ENCODE assay signal across 19 cellular contexts in the genomic region with DNA sequence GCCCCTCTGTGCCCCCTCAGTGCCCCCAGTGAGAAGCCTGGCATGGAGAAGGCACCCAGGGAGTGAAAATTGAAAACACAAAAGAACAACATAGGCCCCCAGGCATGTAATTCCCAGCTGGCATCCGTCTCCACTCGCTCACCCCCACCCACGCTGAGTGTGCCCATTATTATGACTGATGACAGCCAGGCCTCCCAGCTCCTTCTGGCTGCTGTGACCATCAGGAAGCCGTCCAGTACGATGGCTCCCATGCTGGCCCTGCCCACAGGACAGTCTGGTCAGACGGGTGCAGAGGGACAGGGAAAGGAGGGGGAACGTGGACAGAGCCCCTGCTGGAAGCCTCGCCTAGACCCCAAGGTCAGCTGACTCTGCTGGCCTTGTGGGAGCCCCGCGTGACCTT. TPM values are rescaled to one million over a fixed set of nuclear protein-coding genes. Genes with fewer than 3 reads are reported as not detected.
DNase-seq lines count a peak whose midpoint lies in the region; ATAC-seq and TF ChIP-seq lines count a peak whose summit lies in the region.
"Had no signal": no experiment of that assay in that cellular context is flagged by ENCODE, and none has a peak within 500 bp of the region (broad histone marks: within the 10 kb centered on the region; RNA-seq: fewer than 3 reads in every experiment).

No MANE protein-coding gene starts in this region.

- H3K9me3 Mint-ChIP-seq in brain (peaks cover 0 to 3% (median 0%) of the 10 kb centered on the region in 5 experiments), HFFc6 (no peaks in the 10 kb centered on the region)
- H3K9me3 Mint-ChIP-seq: CD4-positive, CD25-positive, alpha-beta regulatory T cell; CD8-positive, alpha-beta T cell had no signal

- no peak overlapping the region for H4K8ac ChIP-seq in mesenchymal stem cell (ENCODE audit: low read length)

- H3K36me3 Mint-ChIP-seq in brain (no peaks in the 10 kb centered on the region), HFFc6 (ENCODE audit: low read depth) (no peaks in the 10 kb centered on the region)
- H3K36me3 Mint-ChIP-seq: CD4-positive, CD25-positive, alpha-beta regulatory T cell; CD8-positive, alpha-beta T cell had no signal

- H3K36me3 ChIP-seq in SK-N-SH (replicated peaks in 1 of 2; ENCODE audit: control insufficient read depth in 1 of 2, insufficient read depth in 2 of 2, low read length in 1 of 2), result no peaks in the 10 kb centered on the region
- H3K36me3 ChIP-seq in mesenchymal stem cell (ENCODE audit: control insufficient read depth in 1 of 2, insufficient read depth in 2 of 2, low read depth in 1 of 2, low read length in 2 of 2), result peaks cover 0 to 62% of the 10 kb centered on the region in 2 experiments
- H3K36me3 ChIP-seq: BLaER1, HAP-1 had no signal

- CTCF ChIA-PET in SK-N-SH (lab: Yijun Ruan, JAX), result interaction anchor here (0.5 to 3.1 kb wide), 8 partner anchors 10 to 195 kb away, joined by 3 to 16 read pairs (median 4); no protein-coding TSS in a partner anchor

- H3K4me3 Mint-ChIP-seq in brain (no peak overlapping the region), HFFc6 (no peak overlapping the region)
- H3K4me3 Mint-ChIP-seq: B cell; CD4-positive, CD25-positive, alpha-beta regulatory T cell; CD8-positive, alpha-beta T cell had no signal

- DNase-seq in SK-N-SH (peak; percentile 70), mesenchymal stem cell (no peak), HFFc6 (no peak), epidermal melanocyte (ENCODE audit: insufficient read length, low spot score) (no peak)
- DNase-seq: Caco-2; CD4-positive, CD25-positive, alpha-beta regulatory T cell; CD8-positive, alpha-beta T cell; DMS153; DND-41; GM23248 had no signal

- H3K4me1 Mint-ChIP-seq in brain, result peaks cover 81% of the 10 kb centered on the region
- H3K4me1 Mint-ChIP-seq in HFFc6 (ENCODE audit: low read depth), result no peaks in the 10 kb centered on the region
- H3K4me1 Mint-ChIP-seq: B cell; CD4-positive, CD25-positive, alpha-beta regulatory T cell had no signal

- ATAC-seq in SK-N-SH treated with all-trans-retinoic acid at 6 μM for 48 hours, result no peak
- ATAC-seq in HG02938 (IDR thresholded peaks at IDR 0.05; ENCODE audit: unreplicated experiment), result no peak
- no peak for ATAC-seq in HG03175 (IDR thresholded peaks at IDR 0.05; ENCODE audit: unreplicated experiment)
- ATAC-seq: CD8-positive, alpha-beta T cell had no signal

- no peaks in the 10 kb centered on the region for H3K27me3 ChIP-seq in SK-N-SH (ENCODE audit: insufficient read depth)
- peaks cover 0 to 51% of the 10 kb centered on the region in 2 experiments for H3K27me3 ChIP-seq in mesenchymal stem cell (ENCODE audit: control insufficient read depth in 1 of 2, insufficient read depth in 1 of 2, low read length in 2 of 2)
- H3K27me3 ChIP-seq: BLaER1 had no signal

- H3K23ac ChIP-seq in mesenchymal stem cell (ENCODE audit: low read length in 2 of 2), result no peak overlapping the region

- no peak overlapping the region for H2BK120ac ChIP-seq in mesenchymal stem cell (ENCODE audit: low read depth, low read length)

- no peaks in the 10 kb centered on the region for H3K79me2 ChIP-seq in SK-N-SH (ENCODE audit: insufficient read depth)

- WGBS in SK-N-SH (ENCODE audit: low lambda C conversion rate), result 51% methylated on average over 10 of the region's 10 CpGs
- 79% methylated on average over 10 of the region's 10 CpGs for WGBS in mesenchymal stem cell

- no peak for TF ChIP-seq RAD21 in SK-N-SH (IDR thresholded peaks at IDR 0.05; ENCODE audit: low read length)

- POLR2A ChIA-PET in SK-N-SH (lab: Yijun Ruan, JAX), result no interaction called here

- H3K27ac ChIP-seq in SK-N-SH (ENCODE audit: low read depth in 2 of 2, low read length in 1 of 2) (no peak overlapping the region), mesenchymal stem cell (ENCODE audit: low read length, poor library complexity, severe bottlenecking) (no peak overlapping the region)
- H3K27ac ChIP-seq: 22Rv1, BLaER1, C4-2B, GM23248 had no signal

- peak overlapping the region in 3 of 5 experiments; percentile 38 to 77 (median 39) for H3K27ac Mint-ChIP-seq in brain
- H3K27ac Mint-ChIP-seq in HFFc6, result no peak overlapping the region
- H3K27ac Mint-ChIP-seq: B cell; CD4-positive, CD25-positive, alpha-beta regulatory T cell; CD8-positive, alpha-beta T cell had no signal

- no peaks in the 10 kb centered on the region for H3F3A ChIP-seq in SK-N-SH (replicated peaks; ENCODE audit: insufficient read depth)

- no peak overlapping the region for H2BK5ac ChIP-seq in mesenchymal stem cell (ENCODE audit: low read depth, low read length, poor library complexity, severe bottlenecking)

- TF ChIP-seq CTCF in SK-N-SH (IDR thresholded peaks at IDR 0.05) (no peak), brain (conservative IDR thresholded peaks at IDR 0.05) (no peak), HFFc6 (IDR thresholded peaks at IDR 0.05) (no peak)

- H3K9me3 ChIP-seq in SK-N-SH (no peaks in the 10 kb centered on the region), mesenchymal stem cell (ENCODE audit: control insufficient read depth, low read length) (no peaks in the 10 kb centered on the region)
- H3K9me3 ChIP-seq: BLaER1, Caco-2, HAP-1 had no signal

- H3K79me1 ChIP-seq in mesenchymal stem cell (replicated peaks; ENCODE audit: low read length, poor library complexity, severe bottlenecking), result peaks cover 49% of the 10 kb centered on the region

- H3K18ac ChIP-seq in mesenchymal stem cell (ENCODE audit: low read depth in 1 of 2, low read length in 2 of 2), result no peak overlapping the region

- peaks cover 0 to 19% of the 10 kb centered on the region in 2 experiments; a peak in 1 of 4 replicates for H3K4me1 ChIP-seq in SK-N-SH (ENCODE audit: control insufficient read depth in 1 of 2, insufficient read depth in 2 of 2, low read depth in 1 of 2, low read length in 1 of 2)
- peaks cover 31% of the 10 kb centered on the region for H3K4me1 ChIP-seq in mesenchymal stem cell (ENCODE audit: control insufficient read depth, insufficient read depth, low read depth, low read length)

- H3K4me3 ChIP-seq in SK-N-SH (ENCODE audit: low read depth in 2 of 2, low read length in 1 of 2) (no peak overlapping the region), mesenchymal stem cell (ENCODE audit: insufficient read depth in 1 of 2, low read depth in 1 of 2, low read length in 2 of 2) (no peak overlapping the region)
- H3K4me3 ChIP-seq: BLaER1, GM23248, HAP-1 had no signal

- no peak overlapping the region for H2AK5ac ChIP-seq in mesenchymal stem cell (ENCODE audit: low read length, severe bottlenecking)

- H4K20me1 ChIP-seq in SK-N-SH (ENCODE audit: insufficient read depth), result no peaks in the 10 kb centered on the region

- peak overlapping the region; percentile 32 for H4K91ac ChIP-seq in mesenchymal stem cell (ENCODE audit: low read length)

- H2AFZ ChIP-seq in SK-N-SH (ENCODE audit: low read depth), result no peak overlapping the region
- H2AFZ ChIP-seq in mesenchymal stem cell (ENCODE audit: low read depth, low read length), result no peak overlapping the region
- H2AFZ ChIP-seq: GM23248 had no signal

- no peak overlapping the region for H3K4ac ChIP-seq in mesenchymal stem cell (ENCODE audit: low read depth in 1 of 2, low read length in 2 of 2)

- no peaks in the 10 kb centered on the region for H3K9me2 ChIP-seq in SK-N-SH

- peak overlapping the region in 1 of 2 experiments; percentile 61 for H3K14ac ChIP-seq in mesenchymal stem cell (ENCODE audit: low read length in 2 of 2)

- H2BK15ac ChIP-seq in mesenchymal stem cell (ENCODE audit: low read depth, poor library complexity, severe bottlenecking), result no peak overlapping the region

- TF ChIP-seq EP300 in SK-N-SH (IDR thresholded peaks at IDR 0.05; ENCODE audit: borderline replicate concordance in 1 of 2, low read depth in 1 of 2, low read length in 1 of 2), result no peak

- H3K4me2 ChIP-seq in SK-N-SH, result no peak overlapping the region
- no peak overlapping the region for H3K4me2 ChIP-seq in mesenchymal stem cell (ENCODE audit: low read length, poor library complexity, severe bottlenecking)

- H3K9ac ChIP-seq in SK-N-SH (no peak overlapping the region), mesenchymal stem cell (ENCODE audit: low read length) (no peak overlapping the region)
- H3K9ac ChIP-seq: BLaER1, GM23248 had no signal

- H2BK12ac ChIP-seq in mesenchymal stem cell (ENCODE audit: low read length in 2 of 2), result no peak overlapping the region

- H3K27me3 Mint-ChIP-seq in brain (no peaks in the 10 kb centered on the region), HFFc6 (ENCODE audit: insufficient read depth) (peaks cover 21% of the 10 kb centered on the region)

TF ChIP-seq in SK-N-SH, 30 proteins besides CTCF, POLR2A, EP300 and RAD21:
- no peak for TF ChIP-seq ELF1 (IDR thresholded peaks at IDR 0.05)
- TF ChIP-seq NRF1 (IDR thresholded peaks at IDR 0.05; ENCODE audit: low read depth, low read length), result no peak

TF ChIP-seq in SK-N-SH treated with all-trans-retinoic acid at 6 μM for 48 hours, 23 proteins besides CTCF, POLR2A, EP300 and RAD21 (continues in another document):
- TF ChIP-seq, protein P1, sequence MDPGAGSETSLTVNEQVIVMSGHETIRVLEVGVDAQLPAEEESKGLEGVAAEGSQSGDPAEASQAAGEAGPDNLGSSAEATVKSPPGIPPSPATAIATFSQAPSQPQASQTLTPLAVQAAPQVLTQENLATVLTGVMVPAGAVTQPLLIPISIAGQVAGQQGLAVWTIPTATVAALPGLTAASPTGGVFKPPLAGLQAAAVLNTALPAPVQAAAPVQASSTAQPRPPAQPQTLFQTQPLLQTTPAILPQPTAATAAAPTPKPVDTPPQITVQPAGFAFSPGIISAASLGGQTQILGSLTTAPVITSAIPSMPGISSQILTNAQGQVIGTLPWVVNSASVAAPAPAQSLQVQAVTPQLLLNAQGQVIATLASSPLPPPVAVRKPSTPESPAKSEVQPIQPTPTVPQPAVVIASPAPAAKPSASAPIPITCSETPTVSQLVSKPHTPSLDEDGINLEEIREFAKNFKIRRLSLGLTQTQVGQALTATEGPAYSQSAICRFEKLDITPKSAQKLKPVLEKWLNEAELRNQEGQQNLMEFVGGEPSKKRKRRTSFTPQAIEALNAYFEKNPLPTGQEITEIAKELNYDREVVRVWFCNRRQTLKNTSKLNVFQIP (CRISPR knock-in tag; IDR thresholded peaks at IDR 0.05; ENCODE audit: borderline replicate concordance, low read depth), result no peak
- TF ChIP-seq TCF4 (CRISPR knock-in tag; IDR thresholded peaks at IDR 0.05; ENCODE audit: borderline replicate concordance) (no peak), ZC3H10 (CRISPR knock-in tag; IDR thresholded peaks at IDR 0.05) (no peak), CSDC2 (CRISPR knock-in tag; IDR thresholded peaks at IDR 0.05) (no peak)

RNA-seq across cellular contexts. Expression of a gene that starts 30.0 kb away (rescaled TPM):
- polyA plus RNA-seq in SK-N-SH (2012; rRNA removed) (2.4 and 2.8 TPM in 2 replicates), brain (ENCODE audit: insufficient read depth, low read depth, low replicate concordance) (3.7 TPM)
- polyA plus RNA-seq in SK-N-SH (2012; cell fraction: cytosol; rRNA removed), result 1.0 and 1.4 TPM in 2 replicates
- polyA plus RNA-seq in SK-N-SH (2012; cell fraction: nucleus; rRNA removed), result 10.1 and 10.5 TPM in 2 replicates
- 5.2 TPM for polyA plus RNA-seq in mesenchymal stem cell (2013, experiment 1 of 2)
- 5.1 TPM for polyA plus RNA-seq in mesenchymal stem cell (2013, experiment 2 of 2)
- total RNA-seq in HFFc6 (2021; fragmentation: NEBNext Ultra II Directional; extraction: Animal tissue kit (Norgen Biotek cat#: 25700)), result 1 to 10 TPM; 1.2 to 5.8 (median 1.4) TPM
- total RNA-seq: CD8-positive, alpha-beta T cell had no signal
- polyA plus RNA-seq: CD4-positive, CD25-positive, alpha-beta regulatory T cell had no signal
